1 cellular context compared by ENCODE assay signal in the genomic region with DNA sequence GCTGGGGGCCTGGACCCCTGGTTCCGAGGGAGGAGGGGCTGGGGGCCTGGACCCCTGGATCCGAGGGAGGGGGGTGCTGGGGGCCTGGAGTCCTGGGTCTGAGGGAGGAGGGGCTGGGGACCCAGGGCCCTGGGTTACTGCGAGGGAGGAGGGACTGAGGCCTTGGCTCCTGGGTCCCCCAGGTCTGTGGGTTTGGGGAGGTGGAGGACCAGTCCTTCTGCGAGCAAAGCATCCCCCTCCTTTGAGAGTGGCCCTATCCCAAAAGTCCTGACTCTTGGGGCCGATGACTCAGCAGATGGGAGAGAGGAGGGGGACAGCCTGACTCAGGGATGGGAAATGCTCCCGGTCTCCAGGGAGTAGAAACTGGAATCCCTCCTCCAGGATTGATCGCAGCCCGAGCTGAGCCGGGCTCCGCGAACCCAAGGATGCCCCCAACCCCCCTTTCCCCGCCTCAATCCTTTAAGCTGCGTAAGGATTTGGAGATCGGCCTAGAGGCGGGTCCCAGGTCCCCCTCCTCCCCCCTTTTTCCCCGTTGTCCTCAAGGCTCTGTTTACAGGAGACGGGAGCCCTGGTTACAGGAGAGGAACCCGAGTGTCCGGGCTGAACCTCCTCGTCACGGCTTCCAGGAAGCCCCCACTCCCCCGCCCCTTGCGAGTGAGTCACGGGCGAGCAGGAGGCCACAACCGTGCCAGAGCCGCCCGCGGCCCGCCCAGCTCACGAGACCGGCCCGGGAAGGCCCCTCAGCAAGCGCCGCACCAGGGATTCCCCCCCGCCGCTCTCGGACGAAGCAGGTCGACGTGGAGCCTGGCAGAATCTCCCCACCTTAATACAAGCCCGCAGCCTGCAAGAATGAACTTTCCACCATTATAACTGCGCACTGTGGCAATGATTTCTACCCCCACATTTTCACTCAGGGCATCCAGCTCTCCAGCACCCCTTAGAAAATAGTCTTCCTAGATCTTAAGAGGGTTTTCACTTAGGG.
TF ChIP-seq lines count a peak whose summit lies in the region.

No MANE protein-coding gene starts in this region.

TF ChIP-seq in HEK293, 187 proteins besides CTCF, POLR2A, EP300 and RAD21 (continued from another document and continues in another):
- TF ChIP-seq ZNF391 (tag by site-specific recombination; IDR thresholded peaks at IDR 0.05; ENCODE audit: borderline replicate concordance, low read depth) (peak; percentile 87; the same call in 1 of the 2 replicates), ZNF24 (tag by site-specific recombination; IDR thresholded peaks at IDR 0.05) (peak; percentile 91), ZSCAN4 (tag by site-specific recombination; IDR thresholded peaks at IDR 0.05) (peak; percentile 40), PRDM4 (tag by site-specific recombination; IDR thresholded peaks at IDR 0.05) (peak; percentile 56), ZSCAN16 (tag by site-specific recombination; IDR thresholded peaks at IDR 0.05) (peak; percentile 89), ZNF18 (tag by site-specific recombination; IDR thresholded peaks at IDR 0.05) (no peak), SCRT2 (tag by site-specific recombination; IDR thresholded peaks at IDR 0.05) (no peak), ZNF138 (tag by site-specific recombination; IDR thresholded peaks at IDR 0.05; ENCODE audit: borderline replicate concordance) (no peak), SP2 (tag by site-specific recombination; IDR thresholded peaks at IDR 0.05) (peak; percentile 65), ZNF692 (tag by site-specific recombination; IDR thresholded peaks at IDR 0.05) (peak; percentile 84), ZNF366 (tag by site-specific recombination; conservative IDR thresholded peaks at IDR 0.05) (peak; percentile 91), ZIC2 (tag by site-specific recombination; IDR thresholded peaks at IDR 0.05) (peak; percentile 88), ZNF416 (tag by site-specific recombination; IDR thresholded peaks at IDR 0.05) (no peak), ZNF266 (tag by site-specific recombination; IDR thresholded peaks at IDR 0.05; ENCODE audit: low read depth) (no peak)
- TF ChIP-seq, protein P1, sequence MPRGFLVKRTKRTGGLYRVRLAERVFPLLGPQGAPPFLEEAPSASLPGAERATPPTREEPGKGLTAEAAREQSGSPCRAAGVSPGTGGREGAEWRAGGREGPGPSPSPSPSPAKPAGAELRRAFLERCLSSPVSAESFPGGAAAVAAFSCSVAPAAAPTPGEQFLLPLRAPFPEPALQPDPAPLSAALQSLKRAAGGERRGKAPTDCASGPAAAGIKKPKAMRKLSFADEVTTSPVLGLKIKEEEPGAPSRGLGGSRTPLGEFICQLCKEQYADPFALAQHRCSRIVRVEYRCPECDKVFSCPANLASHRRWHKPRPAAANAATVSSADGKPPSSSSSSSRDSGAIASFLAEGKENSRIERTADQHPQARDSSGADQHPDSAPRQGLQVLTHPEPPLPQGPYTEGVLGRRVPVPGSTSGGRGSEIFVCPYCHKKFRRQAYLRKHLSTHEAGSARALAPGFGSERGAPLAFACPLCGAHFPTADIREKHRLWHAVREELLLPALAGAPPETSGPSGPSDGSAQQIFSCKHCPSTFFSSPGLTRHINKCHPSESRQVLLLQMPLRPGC (tag by site-specific recombination; IDR thresholded peaks at IDR 0.05) = peak; percentile 86
- TF ChIP-seq, protein P2, sequence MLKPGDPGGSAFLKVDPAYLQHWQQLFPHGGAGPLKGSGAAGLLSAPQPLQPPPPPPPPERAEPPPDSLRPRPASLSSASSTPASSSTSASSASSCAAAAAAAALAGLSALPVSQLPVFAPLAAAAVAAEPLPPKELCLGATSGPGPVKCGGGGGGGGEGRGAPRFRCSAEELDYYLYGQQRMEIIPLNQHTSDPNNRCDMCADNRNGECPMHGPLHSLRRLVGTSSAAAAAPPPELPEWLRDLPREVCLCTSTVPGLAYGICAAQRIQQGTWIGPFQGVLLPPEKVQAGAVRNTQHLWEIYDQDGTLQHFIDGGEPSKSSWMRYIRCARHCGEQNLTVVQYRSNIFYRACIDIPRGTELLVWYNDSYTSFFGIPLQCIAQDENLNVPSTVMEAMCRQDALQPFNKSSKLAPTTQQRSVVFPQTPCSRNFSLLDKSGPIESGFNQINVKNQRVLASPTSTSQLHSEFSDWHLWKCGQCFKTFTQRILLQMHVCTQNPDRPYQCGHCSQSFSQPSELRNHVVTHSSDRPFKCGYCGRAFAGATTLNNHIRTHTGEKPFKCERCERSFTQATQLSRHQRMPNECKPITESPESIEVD (tag by site-specific recombination; IDR thresholded peaks at IDR 0.05) = no peak
- TF ChIP-seq, protein P3, sequence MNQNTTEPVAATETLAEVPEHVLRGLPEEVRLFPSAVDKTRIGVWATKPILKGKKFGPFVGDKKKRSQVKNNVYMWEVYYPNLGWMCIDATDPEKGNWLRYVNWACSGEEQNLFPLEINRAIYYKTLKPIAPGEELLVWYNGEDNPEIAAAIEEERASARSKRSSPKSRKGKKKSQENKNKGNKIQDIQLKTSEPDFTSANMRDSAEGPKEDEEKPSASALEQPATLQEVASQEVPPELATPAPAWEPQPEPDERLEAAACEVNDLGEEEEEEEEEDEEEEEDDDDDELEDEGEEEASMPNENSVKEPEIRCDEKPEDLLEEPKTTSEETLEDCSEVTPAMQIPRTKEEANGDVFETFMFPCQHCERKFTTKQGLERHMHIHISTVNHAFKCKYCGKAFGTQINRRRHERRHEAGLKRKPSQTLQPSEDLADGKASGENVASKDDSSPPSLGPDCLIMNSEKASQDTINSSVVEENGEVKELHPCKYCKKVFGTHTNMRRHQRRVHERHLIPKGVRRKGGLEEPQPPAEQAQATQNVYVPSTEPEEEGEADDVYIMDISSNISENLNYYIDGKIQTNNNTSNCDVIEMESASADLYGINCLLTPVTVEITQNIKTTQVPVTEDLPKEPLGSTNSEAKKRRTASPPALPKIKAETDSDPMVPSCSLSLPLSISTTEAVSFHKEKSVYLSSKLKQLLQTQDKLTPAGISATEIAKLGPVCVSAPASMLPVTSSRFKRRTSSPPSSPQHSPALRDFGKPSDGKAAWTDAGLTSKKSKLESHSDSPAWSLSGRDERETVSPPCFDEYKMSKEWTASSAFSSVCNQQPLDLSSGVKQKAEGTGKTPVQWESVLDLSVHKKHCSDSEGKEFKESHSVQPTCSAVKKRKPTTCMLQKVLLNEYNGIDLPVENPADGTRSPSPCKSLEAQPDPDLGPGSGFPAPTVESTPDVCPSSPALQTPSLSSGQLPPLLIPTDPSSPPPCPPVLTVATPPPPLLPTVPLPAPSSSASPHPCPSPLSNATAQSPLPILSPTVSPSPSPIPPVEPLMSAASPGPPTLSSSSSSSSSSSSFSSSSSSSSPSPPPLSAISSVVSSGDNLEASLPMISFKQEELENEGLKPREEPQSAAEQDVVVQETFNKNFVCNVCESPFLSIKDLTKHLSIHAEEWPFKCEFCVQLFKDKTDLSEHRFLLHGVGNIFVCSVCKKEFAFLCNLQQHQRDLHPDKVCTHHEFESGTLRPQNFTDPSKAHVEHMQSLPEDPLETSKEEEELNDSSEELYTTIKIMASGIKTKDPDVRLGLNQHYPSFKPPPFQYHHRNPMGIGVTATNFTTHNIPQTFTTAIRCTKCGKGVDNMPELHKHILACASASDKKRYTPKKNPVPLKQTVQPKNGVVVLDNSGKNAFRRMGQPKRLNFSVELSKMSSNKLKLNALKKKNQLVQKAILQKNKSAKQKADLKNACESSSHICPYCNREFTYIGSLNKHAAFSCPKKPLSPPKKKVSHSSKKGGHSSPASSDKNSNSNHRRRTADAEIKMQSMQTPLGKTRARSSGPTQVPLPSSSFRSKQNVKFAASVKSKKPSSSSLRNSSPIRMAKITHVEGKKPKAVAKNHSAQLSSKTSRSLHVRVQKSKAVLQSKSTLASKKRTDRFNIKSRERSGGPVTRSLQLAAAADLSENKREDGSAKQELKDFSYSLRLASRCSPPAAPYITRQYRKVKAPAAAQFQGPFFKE (tag by site-specific recombination; IDR thresholded peaks at IDR 0.05; ENCODE audit: borderline replicate concordance) = no peak
- TF ChIP-seq, protein P4, sequence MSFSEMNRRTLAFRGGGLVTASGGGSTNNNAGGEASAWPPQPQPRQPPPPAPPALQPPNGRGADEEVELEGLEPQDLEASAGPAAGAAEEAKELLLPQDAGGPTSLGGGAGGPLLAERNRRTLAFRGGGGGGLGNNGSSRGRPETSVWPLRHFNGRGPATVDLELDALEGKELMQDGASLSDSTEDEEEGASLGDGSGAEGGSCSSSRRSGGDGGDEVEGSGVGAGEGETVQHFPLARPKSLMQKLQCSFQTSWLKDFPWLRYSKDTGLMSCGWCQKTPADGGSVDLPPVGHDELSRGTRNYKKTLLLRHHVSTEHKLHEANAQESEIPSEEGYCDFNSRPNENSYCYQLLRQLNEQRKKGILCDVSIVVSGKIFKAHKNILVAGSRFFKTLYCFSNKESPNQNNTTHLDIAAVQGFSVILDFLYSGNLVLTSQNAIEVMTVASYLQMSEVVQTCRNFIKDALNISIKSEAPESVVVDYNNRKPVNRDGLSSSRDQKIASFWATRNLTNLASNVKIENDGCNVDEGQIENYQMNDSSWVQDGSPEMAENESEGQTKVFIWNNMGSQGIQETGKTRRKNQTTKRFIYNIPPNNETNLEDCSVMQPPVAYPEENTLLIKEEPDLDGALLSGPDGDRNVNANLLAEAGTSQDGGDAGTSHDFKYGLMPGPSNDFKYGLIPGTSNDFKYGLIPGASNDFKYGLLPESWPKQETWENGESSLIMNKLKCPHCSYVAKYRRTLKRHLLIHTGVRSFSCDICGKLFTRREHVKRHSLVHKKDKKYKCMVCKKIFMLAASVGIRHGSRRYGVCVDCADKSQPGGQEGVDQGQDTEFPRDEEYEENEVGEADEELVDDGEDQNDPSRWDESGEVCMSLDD (tag by site-specific recombination; IDR thresholded peaks at IDR 0.05) = peak; percentile 87; the same call in 1 of the 2 replicates
- TF ChIP-seq, protein P5, sequence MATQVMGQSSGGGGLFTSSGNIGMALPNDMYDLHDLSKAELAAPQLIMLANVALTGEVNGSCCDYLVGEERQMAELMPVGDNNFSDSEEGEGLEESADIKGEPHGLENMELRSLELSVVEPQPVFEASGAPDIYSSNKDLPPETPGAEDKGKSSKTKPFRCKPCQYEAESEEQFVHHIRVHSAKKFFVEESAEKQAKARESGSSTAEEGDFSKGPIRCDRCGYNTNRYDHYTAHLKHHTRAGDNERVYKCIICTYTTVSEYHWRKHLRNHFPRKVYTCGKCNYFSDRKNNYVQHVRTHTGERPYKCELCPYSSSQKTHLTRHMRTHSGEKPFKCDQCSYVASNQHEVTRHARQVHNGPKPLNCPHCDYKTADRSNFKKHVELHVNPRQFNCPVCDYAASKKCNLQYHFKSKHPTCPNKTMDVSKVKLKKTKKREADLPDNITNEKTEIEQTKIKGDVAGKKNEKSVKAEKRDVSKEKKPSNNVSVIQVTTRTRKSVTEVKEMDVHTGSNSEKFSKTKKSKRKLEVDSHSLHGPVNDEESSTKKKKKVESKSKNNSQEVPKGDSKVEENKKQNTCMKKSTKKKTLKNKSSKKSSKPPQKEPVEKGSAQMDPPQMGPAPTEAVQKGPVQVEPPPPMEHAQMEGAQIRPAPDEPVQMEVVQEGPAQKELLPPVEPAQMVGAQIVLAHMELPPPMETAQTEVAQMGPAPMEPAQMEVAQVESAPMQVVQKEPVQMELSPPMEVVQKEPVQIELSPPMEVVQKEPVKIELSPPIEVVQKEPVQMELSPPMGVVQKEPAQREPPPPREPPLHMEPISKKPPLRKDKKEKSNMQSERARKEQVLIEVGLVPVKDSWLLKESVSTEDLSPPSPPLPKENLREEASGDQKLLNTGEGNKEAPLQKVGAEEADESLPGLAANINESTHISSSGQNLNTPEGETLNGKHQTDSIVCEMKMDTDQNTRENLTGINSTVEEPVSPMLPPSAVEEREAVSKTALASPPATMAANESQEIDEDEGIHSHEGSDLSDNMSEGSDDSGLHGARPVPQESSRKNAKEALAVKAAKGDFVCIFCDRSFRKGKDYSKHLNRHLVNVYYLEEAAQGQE (tag by site-specific recombination; IDR thresholded peaks at IDR 0.05) = no peak
